ENCODE assay signal across 8 cellular contexts in genomic region chr20:48852609-48853008, GRCh38.
"Had no signal": no experiment of that assay in that cellular context is flagged by ENCODE, and none has a peak within 500 bp of the region (broad histone marks: within the 10 kb centered on the region; RNA-seq: fewer than 3 reads in every experiment).

No MANE protein-coding gene starts in this region.

- H3K4me1 ChIP-seq: HAP-1 had no signal

- H3K27ac Mint-ChIP-seq: IgD-negative memory B cell had no signal

- H3K9me3 Mint-ChIP-seq: IgD-negative memory B cell had no signal

- H3K4me3 ChIP-seq: GM23248, HAP-1 had no signal

- H3K27ac ChIP-seq: GM23248 had no signal

- H3K36me3 ChIP-seq: HAP-1 had no signal

- H3K9me3 ChIP-seq: HAP-1 had no signal

- H3K27me3 Mint-ChIP-seq: IgD-negative memory B cell had no signal

- H3K9ac ChIP-seq: GM23248 had no signal

- ATAC-seq: HCT116, HepG2 had no signal

- FAIRE-seq: HepG2 had no signal

- DNase-seq: GM23248, GOT3, H7, KG1 had no signal

- H2AFZ ChIP-seq: GM23248 had no signal

- H3K4me3 Mint-ChIP-seq: IgD-negative memory B cell had no signal
